Comparison of ENCODE assay signal across 10 cellular contexts in genomic region chr16:9225527-9226316, GRCh38.
DNase-seq lines count a peak whose midpoint lies in the region; ATAC-seq and TF ChIP-seq lines count a peak whose summit lies in the region.
"Had no signal": no experiment of that assay in that cellular context is flagged by ENCODE, and none has a peak within 500 bp of the region (broad histone marks: within the 10 kb centered on the region; RNA-seq: fewer than 3 reads in every experiment).

No MANE protein-coding gene starts in this region.

- POLR2A ChIA-PET in Panc1 (lab: Charles Lee) = interaction anchor here (0.6 kb wide), 1 partner anchor 1444 kb away, joined by 3 read pairs; no protein-coding TSS in a partner anchor

- H3K4me1 ChIP-seq in Panc1 (ENCODE audit: control insufficient read depth, insufficient read depth, low read length) = no peaks in the 10 kb centered on the region

- no peak overlapping the region for H3K4me3 ChIP-seq in Panc1 (ENCODE audit: low read depth in 2 of 2, low read length in 2 of 2)
- H3K4me3 ChIP-seq: skin epidermis had no signal

- H3K9me3 ChIP-seq in Panc1 (ENCODE audit: control insufficient read depth, insufficient read depth, low read depth, low read length) = no peaks in the 10 kb centered on the region

- DNase-seq in AG09319 (ENCODE audit: extremely low read depth, low read depth) = no peak
- peak; percentile 25 for DNase-seq in GM20000 (ENCODE audit: low spot score)
- peak; percentile 12 for DNase-seq in Panc1 (ENCODE audit: low read depth, low spot score)
- peak; percentile 47 for DNase-seq in inferior parietal cortex (ENCODE audit: extremely low spot score)
- DNase-seq in NCI-H345 (lab: John Stamatoyannopoulos, UW) = no peak
- DNase-seq in MV-4-11 (lab: John Stamatoyannopoulos, UW) = no peak
- no peak for DNase-seq in OCI-M2 (lab: John Stamatoyannopoulos, UW; ENCODE audit: unreplicated experiment)
- DNase-seq: activated gamma-delta T cell treated with Interleukin-2 at 50 U/mL for 16 hours had no signal

- CTCF ChIA-PET in Panc1 (lab: Charles Lee) = no interaction called here

- TF ChIP-seq CTCF in AG09319 (IDR thresholded peaks at IDR 0.05; ENCODE audit: low read depth, low read length) = peak; percentile 24
- TF ChIP-seq CTCF in GM20000 (IDR thresholded peaks at IDR 0.05; ENCODE audit: extremely low read depth, missing control alignments) = peak; percentile 32
- peak; percentile 68 for TF ChIP-seq CTCF in Panc1 (IDR thresholded peaks at IDR 0.05)

- ATAC-seq in Panc1 (peak; percentile 77; the same call in 1 of the 2 replicates), HG03520 (IDR thresholded peaks at IDR 0.05; ENCODE audit: unreplicated experiment) (no peak)

- peaks cover 5% of the 10 kb centered on the region for H3K27me3 ChIP-seq in Panc1 (ENCODE audit: control insufficient read depth, insufficient read depth, low read length)

- H3K36me3 ChIP-seq in Panc1 (ENCODE audit: control insufficient read depth, insufficient read depth, low read length) = no peaks in the 10 kb centered on the region

- in situ Hi-C loops in Panc1 (cut with HindIII; ENCODE audit: low pct_unique_long_range_greater_than_20kb, low sequenced_read_pairs) = no loop called here

- no TSS peak for BruUV-seq in Panc1 (replicated peaks; lab: Mats Ljungman, UMichigan)

- no peak overlapping the region for H3K27ac ChIP-seq in Panc1 (ENCODE audit: low read length)
- H3K27ac ChIP-seq: skin epidermis had no signal

- intact Hi-C loops in Panc1 (cut with micrococcal nuclease; ENCODE audit: unreplicated experiment) = no loop called here

Comparison
In these comparisons a context has a peak if more than half of its experiments do, and no peak if none do; other contexts are left out.
1. DNase-seq: peak in GM20000 (single experiment), Panc1 (single experiment) and inferior parietal cortex (single experiment); none in AG09319 (single experiment), NCI-H345 (single experiment), MV-4-11 (single experiment) and OCI-M2 (single experiment).
2. Peak in every context shown above with its lines, with median percentiles within 50 percentile points of each other: CTCF ChIP-seq.